ENCODE assay signal across 7 cellular contexts in the genomic region with DNA sequence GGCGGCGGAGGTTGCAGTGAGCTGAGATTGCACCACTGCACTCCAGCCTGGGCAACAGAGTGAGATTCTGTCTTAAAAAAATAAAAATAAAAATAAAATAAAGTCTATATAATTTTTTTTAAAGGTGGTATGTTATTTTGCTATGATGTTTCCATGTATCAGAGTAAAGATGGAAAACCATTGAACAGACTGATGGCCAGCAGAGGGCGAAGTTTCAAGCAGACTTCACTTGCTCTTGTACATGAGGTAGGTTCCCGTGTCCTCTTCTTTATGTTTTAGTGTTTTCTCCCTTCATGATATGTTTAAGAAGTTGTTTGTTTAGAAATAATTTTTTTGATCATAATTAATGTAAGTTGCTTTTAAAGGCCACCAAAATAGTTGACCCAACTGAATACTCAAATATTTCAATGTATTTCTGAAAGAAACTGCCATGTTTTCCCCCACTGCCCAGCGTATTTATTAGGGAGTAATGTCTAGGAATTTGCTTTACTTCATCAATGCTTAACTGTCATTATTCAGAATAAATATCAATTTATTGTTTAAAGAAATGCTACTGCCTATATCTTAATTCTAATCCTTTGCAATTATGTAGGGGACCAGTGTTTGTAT.
A peak's percentile ranks its signal among the peaks of the same experiment; 100 is the strongest.
DNase-seq lines count a peak whose midpoint lies in the region; ATAC-seq and TF ChIP-seq lines count a peak whose summit lies in the region.

No MANE protein-coding gene starts in this region.

- WGBS in IMR-90 (ENCODE audit: extremely low coverage in 2 of 2, insufficient read length in 1 of 2), 2 experiments: 40% methylated on average over 1 of the region's 5 CpGs; no CpG with 5 or more reads in 1 of the 2 experiments

- H3K4ac ChIP-seq in IMR-90 (ENCODE audit: low read depth, low read length): no peak overlapping the region

- H2AFZ ChIP-seq in IMR-90 (replicated peaks; ENCODE audit: low read length, poor library complexity) (no peak overlapping the region), SU-DHL-6 (ENCODE audit: low read depth, low read length, severe bottlenecking) (no peak overlapping the region)

- H4K91ac ChIP-seq in IMR-90 (ENCODE audit: insufficient read depth, low read depth, low read length): no peak overlapping the region

- peaks cover 1% of the 10 kb centered on the region; the same call in 1 of the 2 replicates for H3K36me3 ChIP-seq in IMR-90 (ENCODE audit: control insufficient read depth, insufficient read depth, low read length)
- no peaks in the 10 kb centered on the region; the same call in 1 of the 2 replicates for H3K36me3 ChIP-seq in SU-DHL-6 (ENCODE audit: low read length)
- H3K36me3 ChIP-seq in ascending aorta: peaks cover 4% of the 10 kb centered on the region in 2 donors

- H3K4me1 ChIP-seq in IMR-90 (ENCODE audit: control insufficient read depth, insufficient read depth, low read length) (no peaks in the 10 kb centered on the region), ascending aorta (no peaks in the 10 kb centered on the region)

- H3K56ac ChIP-seq in IMR-90 (ENCODE audit: extremely low read depth, insufficient read depth, low read length): no peak overlapping the region

- POLR2A ChIA-PET in IMR-90 (lab: Charles Lee; ENCODE audit: unreplicated experiment): no interaction called here

- no peaks in the 10 kb centered on the region for H3K79me2 ChIP-seq in SU-DHL-6 (ENCODE audit: insufficient read depth, low read length)

- dilution Hi-C loops in IMR-90 (cut with HindIII; ENCODE audit: low sequenced_read_pairs, unreplicated experiment): no loop called here

- no peak overlapping the region for H3K9ac ChIP-seq in IMR-90 (ENCODE audit: low read depth, low read length)
- H3K9ac ChIP-seq in SU-DHL-6 (ENCODE audit: low read length): no peak overlapping the region

- no peaks in the 10 kb centered on the region for H3K9me2 ChIP-seq in SU-DHL-6 (replicated peaks; ENCODE audit: insufficient read depth, low read length)

- H4K20me1 ChIP-seq in IMR-90 (ENCODE audit: insufficient read depth, low read length) (no peaks in the 10 kb centered on the region), SU-DHL-6 (ENCODE audit: low read depth, low read length) (no peaks in the 10 kb centered on the region)

- peak; percentile 66 for TF ChIP-seq CTCF in GM12874 (IDR thresholded peaks at IDR 0.05; ENCODE audit: insufficient read depth, low read depth, low read length)
- peak; percentile 50 for TF ChIP-seq CTCF in IMR-90 (conservative IDR thresholded peaks at IDR 0.05; ENCODE audit: low read depth, low read length)
- peak; percentile 85 for TF ChIP-seq CTCF in SU-DHL-6 (IDR thresholded peaks at IDR 0.05; ENCODE audit: insufficient read depth, low read length, poor library complexity, severe bottlenecking)
- TF ChIP-seq CTCF in ascending aorta (IDR thresholded peaks at IDR 0.05): peak; percentile 24 to 64 (median 52)

- peak; percentile 47 for TF ChIP-seq RAD21 in IMR-90 (IDR thresholded peaks at IDR 0.05; ENCODE audit: low read length)

- no peak overlapping the region for H3K18ac ChIP-seq in IMR-90 (ENCODE audit: low read depth, low read length)

- no peak for TF ChIP-seq POLR2A in IMR-90 (IDR thresholded peaks at IDR 0.05; ENCODE audit: low read depth, low read length)

- no TSS peak for BruUV-seq in IMR-90 (replicated peaks; lab: Mats Ljungman, UMichigan)

- H3K79me1 ChIP-seq in IMR-90 (ENCODE audit: low read depth in 1 of 2, low read length in 2 of 2): no peaks in the 10 kb centered on the region; a peak in 1 of 4 replicates

- H3K27ac ChIP-seq in IMR-90 (ENCODE audit: insufficient read depth, low read length) (no peak overlapping the region), SU-DHL-6 (ENCODE audit: low read depth, low read length) (no peak overlapping the region), ascending aorta (no peak overlapping the region)

- no peak overlapping the region for H2AK5ac ChIP-seq in IMR-90 (ENCODE audit: low read depth, low read length)

- intact Hi-C loops in IMR-90 (cut with micrococcal nuclease) (loop anchor here (2.0 to 5.0 kb wide), 2 partner anchors 226 to 958 kb away; no protein-coding TSS in a partner anchor), ascending aorta (cut with DNase I) (loop anchor here (1.0 to 10.0 kb wide), 2 partner anchors 60 to 226 kb away; no protein-coding TSS in a partner anchor)

- H3K27me3 ChIP-seq in IMR-90 (ENCODE audit: control insufficient read depth, insufficient read depth, low read length) (no peaks in the 10 kb centered on the region), SU-DHL-6 (ENCODE audit: low read length) (no peaks in the 10 kb centered on the region), ascending aorta (no peaks in the 10 kb centered on the region)

- H3F3A ChIP-seq in SU-DHL-6 (ENCODE audit: insufficient read depth): no peaks in the 10 kb centered on the region

- H2BK120ac ChIP-seq in IMR-90 (ENCODE audit: low read depth, low read length): no peak overlapping the region

- in situ Hi-C loops in IMR-90 (cut with MboI; ENCODE audit: low sequenced_read_pairs): no loop called here

- CTCF ChIA-PET in IMR-90 (lab: Yijun Ruan, JAX): interaction anchor here (0.7 to 2.9 kb wide), 5 partner anchors 11 to 632 kb away, joined by 3 to 9 read pairs (median 3); no protein-coding TSS in a partner anchor

- H3K14ac ChIP-seq in IMR-90 (replicated peaks; ENCODE audit: low read depth, low read length): no peak overlapping the region

- H2BK15ac ChIP-seq in IMR-90 (ENCODE audit: low read depth, low read length): no peak overlapping the region

- H2BK5ac ChIP-seq in IMR-90 (ENCODE audit: low read depth, low read length, poor library complexity, severe bottlenecking): no peak overlapping the region

- DNase-seq in IMR-90 (peak; percentile 57), ascending aorta (ENCODE audit: low spot score in 2 of 2) (peak in 1 of 2 donors; percentile 70), inferior parietal cortex (ENCODE audit: extremely low spot score) (peak; percentile 32)
- DNase-seq in stimulated activated CD4-positive, alpha-beta T cell treated with anti-CD3 and anti-CD28 coated beads, Interleukin-4, amount 100 ng/mL, for 1 hour: peak; percentile 63

- H2AK9ac ChIP-seq in IMR-90 (replicated peaks; ENCODE audit: low read depth, low read length, poor library complexity): no peak overlapping the region

- H3K9me1 ChIP-seq in IMR-90 (ENCODE audit: insufficient read depth, low read length): no peaks in the 10 kb centered on the region

- 0 out of 2 replicates have a peak, but pooled peaks have one; percentile 27 for ATAC-seq in IMR-90 (ENCODE audit: low read depth)
- no peak for ATAC-seq in HG03097 (IDR thresholded peaks at IDR 0.05; ENCODE audit: low FRiP score, unreplicated experiment)

- H4K8ac ChIP-seq in IMR-90 (ENCODE audit: low read depth in 2 of 2, low read length in 2 of 2): no peak overlapping the region

- H3K4me3 ChIP-seq in IMR-90 (ENCODE audit: insufficient read depth, low read depth, low read length) (no peak overlapping the region), SU-DHL-6 (ENCODE audit: insufficient read depth, low read length, poor library complexity, severe bottlenecking) (no peak overlapping the region), ascending aorta (no peak overlapping the region)

- H4K5ac ChIP-seq in IMR-90 (ENCODE audit: low read depth, low read length): no peak overlapping the region

- no peaks in the 10 kb centered on the region for H3K9me3 ChIP-seq in IMR-90 (ENCODE audit: control insufficient read depth, insufficient read depth, low read length)
- H3K9me3 ChIP-seq in SU-DHL-6 (ENCODE audit: insufficient read depth, low read length): no peaks in the 10 kb centered on the region
- H3K9me3 ChIP-seq in ascending aorta: no peaks in the 10 kb centered on the region

- H3K4me2 ChIP-seq in IMR-90 (ENCODE audit: low read depth, low read length) (no peak overlapping the region), SU-DHL-6 (ENCODE audit: low read depth, low read length, poor library complexity, severe bottlenecking) (no peak overlapping the region)

- no peak overlapping the region for H2BK20ac ChIP-seq in IMR-90 (ENCODE audit: low read depth, low read length)

- H3K23ac ChIP-seq in IMR-90 (ENCODE audit: low read depth, low read length): no peak overlapping the region

TF ChIP-seq in IMR-90, 13 proteins besides CTCF, POLR2A, EP300 and RAD21:
- TF ChIP-seq BHLHE40 (IDR thresholded peaks at IDR 0.05; ENCODE audit: low read depth, low read length) (no peak), CHD1 (IDR thresholded peaks at IDR 0.05; ENCODE audit: low read depth, low read length) (no peak), SMC3 (IDR thresholded peaks at IDR 0.05; ENCODE audit: low read depth, low read length) (peak; percentile 53), MXI1 (IDR thresholded peaks at IDR 0.05; ENCODE audit: borderline replicate concordance, low read depth, low read length) (no peak)
